22 cellular contexts compared by ENCODE assay signal in genomic region chr14:71675126-71675901, GRCh38.
DNase-seq lines count a peak whose midpoint lies in the region; ATAC-seq and TF ChIP-seq lines count a peak whose summit lies in the region.
"Had no signal": no experiment of that assay in that cellular context is flagged by ENCODE, and none has a peak within 500 bp of the region (broad histone marks: within the 10 kb centered on the region; RNA-seq: fewer than 3 reads in every experiment).

No MANE protein-coding gene starts in this region.

- H3K4ac ChIP-seq in mesendoderm (ENCODE audit: low read depth, low read length): no peak overlapping the region

- TF ChIP-seq POLR2A in testis (IDR thresholded peaks at IDR 0.05): no peak

- no peaks in the 10 kb centered on the region for H3K9me3 ChIP-seq in testis
- H3K9me3 ChIP-seq in MM.1S (replicated peaks; ENCODE audit: insufficient read depth, low read length): no peaks in the 10 kb centered on the region
- H3K9me3 ChIP-seq: BLaER1 had no signal

- H2AK5ac ChIP-seq in mesendoderm (ENCODE audit: low read length): no peak overlapping the region

- H4K20me1 ChIP-seq in MM.1S (ENCODE audit: insufficient read depth, low read length): no peaks in the 10 kb centered on the region
- H4K20me1 ChIP-seq: BLaER1 had no signal

- no peaks in the 10 kb centered on the region for H3K79me2 ChIP-seq in mesendoderm (ENCODE audit: control insufficient read depth, insufficient read depth, low read length)
- H3K79me2 ChIP-seq in MM.1S (ENCODE audit: low read length): no peaks in the 10 kb centered on the region

- no peaks in the 10 kb centered on the region for H3K27me3 ChIP-seq in mesendoderm (ENCODE audit: insufficient read depth, low read length, poor library complexity)
- H3K27me3 ChIP-seq in testis: no peaks in the 10 kb centered on the region
- H3K27me3 ChIP-seq in MM.1S (replicated peaks; ENCODE audit: insufficient read depth, low read length): no peaks in the 10 kb centered on the region
- H3K27me3 ChIP-seq: BLaER1, left lung had no signal

- DNase-seq in activated CD4-positive, alpha-beta T cell treated with anti-CD3 and anti-CD28 coated beads, Interleukin-2, amount 10 ng/mL, durations not matched to agents 24 days and 14 days: no peak
- no peak for DNase-seq in activated CD4-positive, alpha-beta T cell treated with anti-CD3 and anti-CD28 coated beads, Interleukin-2, amount 10 ng/mL, durations not matched to agents 7 days and 5 days
- peak; percentile 66 for DNase-seq in mesendoderm
- peak; percentile 69 for DNase-seq in testis
- no peak for DNase-seq in NCI-H1436 (lab: John Stamatoyannopoulos, UW)
- DNase-seq in MM.1S: no peak
- DNase-seq: activated CD4-positive, alpha-beta memory T cell treated with anti-CD3 and anti-CD28 coated beads for 36 hours; activated effector memory CD4-positive, alpha-beta T cell treated with anti-CD3 and anti-CD28 coated beads, Interleukin-2, amount 50 U/mL, for 16 hours; amniotic stem cell; left lung; NCI-H1694; NCI-H774; T-cell had no signal

- no peak overlapping the region for H2BK15ac ChIP-seq in mesendoderm (replicated peaks; ENCODE audit: low read depth)

- H3K9ac ChIP-seq in mesendoderm (ENCODE audit: low read length) (no peak overlapping the region), MM.1S (ENCODE audit: low read length) (no peak overlapping the region)
- H3K9ac ChIP-seq: BLaER1 had no signal

- peak overlapping the region; percentile 74 for H3K27ac Mint-ChIP-seq in activated CD4-positive, alpha-beta T cell treated with anti-CD3 and anti-CD28 coated beads, Interleukin-2, amount 10 ng/mL, durations not matched to agents 24 days and 14 days
- H3K27ac Mint-ChIP-seq in activated CD4-positive, alpha-beta T cell treated with anti-CD3 and anti-CD28 coated beads, Interleukin-2, amount 10 ng/mL, durations not matched to agents 7 days and 5 days: no peak overlapping the region
- H3K27ac Mint-ChIP-seq in brain: peak overlapping the region in 3 of 5 experiments; percentile 11 to 96 (median 90)
- H3K27ac Mint-ChIP-seq: activated CD4-positive, alpha-beta memory T cell treated with anti-CD3 and anti-CD28 coated beads for 36 hours; mesothelial cell of epicardium; natural killer cell treated with Interleukin-12 subunit alpha and Interleukin-12 subunit beta and Interleukin-15 and Interleukin-18, amount 100 ng/mL, for 72 hours; progenitor cell of endocrine pancreas; stimulated activated naive CD8-positive, alpha-beta T cell treated with anti-CD3 and anti-CD28 coated beads, Interleukin-15, Interleukin-2, amounts not matched to agents 100 ng/mL and 50 ng/mL, for 24 hours; T-cell had no signal

- H3K36me3 ChIP-seq in mesendoderm (ENCODE audit: control insufficient read depth, insufficient read depth, low read length): no peaks in the 10 kb centered on the region
- no peaks in the 10 kb centered on the region for H3K36me3 ChIP-seq in testis (ENCODE audit: low read depth, missing control alignments)
- no peaks in the 10 kb centered on the region for H3K36me3 ChIP-seq in MM.1S (replicated peaks; ENCODE audit: insufficient read depth, low read length)

- ATAC-seq in HG03280 (IDR thresholded peaks at IDR 0.05; ENCODE audit: unreplicated experiment): no peak
- ATAC-seq: left lung; natural killer cell treated with Interleukin-12 subunit alpha and Interleukin-12 subunit beta and Interleukin-15 and Interleukin-18, amount 100 ng/mL, for 72 hours; T-cell had no signal

- no CpG with 5 or more reads among the region's 7 CpGs for WGBS in mesendoderm (ENCODE audit: extremely low coverage, insufficient coverage, low lambda C conversion rate)
- 72 to 78% methylated on average over 7 of the region's 7 CpGs for WGBS in testis, 2 donors

- H3K4me2 ChIP-seq in mesendoderm (ENCODE audit: low read length): no peak overlapping the region
- no peak overlapping the region for H3K4me2 ChIP-seq in MM.1S (ENCODE audit: low read depth, low read length)
- H3K4me2 ChIP-seq: BLaER1 had no signal

- no peak overlapping the region for H2AFZ ChIP-seq in MM.1S (ENCODE audit: low read length)

- no peak overlapping the region for H4K8ac ChIP-seq in mesendoderm (ENCODE audit: low read depth, low read length)

- H2BK120ac ChIP-seq in mesendoderm (ENCODE audit: low read depth, low read length): no peak overlapping the region

- H3K4me3 Mint-ChIP-seq in activated CD4-positive, alpha-beta T cell treated with anti-CD3 and anti-CD28 coated beads, Interleukin-2, amount 10 ng/mL, durations not matched to agents 24 days and 14 days: no peak overlapping the region
- H3K4me3 Mint-ChIP-seq in activated CD4-positive, alpha-beta T cell treated with anti-CD3 and anti-CD28 coated beads, Interleukin-2, amount 10 ng/mL, durations not matched to agents 7 days and 5 days: no peak overlapping the region
- H3K4me3 Mint-ChIP-seq in brain: no peak overlapping the region
- H3K4me3 Mint-ChIP-seq: activated CD4-positive, alpha-beta memory T cell treated with anti-CD3 and anti-CD28 coated beads for 36 hours; central memory CD8-positive, alpha-beta T cell; mesothelial cell of epicardium; natural killer cell treated with Interleukin-12 subunit alpha and Interleukin-12 subunit beta and Interleukin-15 and Interleukin-18, amount 100 ng/mL, for 72 hours; stimulated activated naive CD8-positive, alpha-beta T cell treated with anti-CD3 and anti-CD28 coated beads, Interleukin-15, Interleukin-2, amounts not matched to agents 100 ng/mL and 50 ng/mL, for 24 hours; T-cell had no signal

- no peaks in the 10 kb centered on the region for H3F3A ChIP-seq in MM.1S (ENCODE audit: insufficient read depth, low read length)

- no peaks in the 10 kb centered on the region for H3K9me2 ChIP-seq in MM.1S (replicated peaks; ENCODE audit: insufficient read depth, low read length)

- POLR2A ChIA-PET in activated CD4-positive, alpha-beta T cell treated with anti-CD3 and anti-CD28 coated beads, Interleukin-2, amount 10 ng/mL, durations not matched to agents 7 days and 5 days (lab: Charles Lee): no interaction called here

- no peak overlapping the region for H3K18ac ChIP-seq in mesendoderm (ENCODE audit: low read length)

- H3K27me3 Mint-ChIP-seq in activated CD4-positive, alpha-beta T cell treated with anti-CD3 and anti-CD28 coated beads, Interleukin-2, amount 10 ng/mL, durations not matched to agents 24 days and 14 days: no peaks in the 10 kb centered on the region
- no peaks in the 10 kb centered on the region for H3K27me3 Mint-ChIP-seq in activated CD4-positive, alpha-beta T cell treated with anti-CD3 and anti-CD28 coated beads, Interleukin-2, amount 10 ng/mL, durations not matched to agents 7 days and 5 days
- no peaks in the 10 kb centered on the region for H3K27me3 Mint-ChIP-seq in brain
- H3K27me3 Mint-ChIP-seq: activated CD4-positive, alpha-beta memory T cell treated with anti-CD3 and anti-CD28 coated beads for 36 hours; central memory CD8-positive, alpha-beta T cell; natural killer cell treated with Interleukin-12 subunit alpha and Interleukin-12 subunit beta and Interleukin-15 and Interleukin-18, amount 100 ng/mL, for 72 hours; progenitor cell of endocrine pancreas; stimulated activated naive CD8-positive, alpha-beta T cell treated with anti-CD3 and anti-CD28 coated beads, Interleukin-15, Interleukin-2, amounts not matched to agents 100 ng/mL and 50 ng/mL, for 24 hours; T-cell had no signal

- H3K4me3 ChIP-seq in mesendoderm (ENCODE audit: low read length) (no peak overlapping the region), testis (no peak overlapping the region), MM.1S (ENCODE audit: low read length) (no peak overlapping the region)
- H3K4me3 ChIP-seq: BLaER1, left lung, skin epidermis had no signal

- H4K5ac ChIP-seq in mesendoderm (ENCODE audit: low read length): no peak overlapping the region

- H3K4me1 Mint-ChIP-seq in activated CD4-positive, alpha-beta T cell treated with anti-CD3 and anti-CD28 coated beads, Interleukin-2, amount 10 ng/mL, durations not matched to agents 24 days and 14 days: peaks cover 9% of the 10 kb centered on the region
- H3K4me1 Mint-ChIP-seq in activated CD4-positive, alpha-beta T cell treated with anti-CD3 and anti-CD28 coated beads, Interleukin-2, amount 10 ng/mL, durations not matched to agents 7 days and 5 days: peaks cover 16% of the 10 kb centered on the region
- H3K4me1 Mint-ChIP-seq in brain: peaks cover 11% of the 10 kb centered on the region
- H3K4me1 Mint-ChIP-seq: central memory CD8-positive, alpha-beta T cell had no signal

- CTCF ChIA-PET in activated CD4-positive, alpha-beta T cell treated with anti-CD3 and anti-CD28 coated beads, Interleukin-2, amount 10 ng/mL, durations not matched to agents 7 days and 5 days (lab: Charles Lee): interaction anchor here (0.9 to 1.2 kb wide), 3 partner anchors 10 to 25 kb away, joined by 3 read pairs; no protein-coding TSS in a partner anchor

- no peaks in the 10 kb centered on the region for H3K79me1 ChIP-seq in mesendoderm (ENCODE audit: low read length)

- H3K27ac ChIP-seq in mesendoderm (ENCODE audit: low read depth, low read length): no peak overlapping the region
- H3K27ac ChIP-seq in testis: peak overlapping the region; percentile 25 to 58
- H3K27ac ChIP-seq in MM.1S (ENCODE audit: low read length): no peak overlapping the region
- H3K27ac ChIP-seq: BLaER1, left lung, skin epidermis had no signal

- peaks cover 71% of the 10 kb centered on the region for H3K36me3 Mint-ChIP-seq in activated CD4-positive, alpha-beta T cell treated with anti-CD3 and anti-CD28 coated beads, Interleukin-2, amount 10 ng/mL, durations not matched to agents 24 days and 14 days (ENCODE audit: low read depth)
- H3K36me3 Mint-ChIP-seq in activated CD4-positive, alpha-beta T cell treated with anti-CD3 and anti-CD28 coated beads, Interleukin-2, amount 10 ng/mL, durations not matched to agents 7 days and 5 days (ENCODE audit: low read depth): peaks cover 66% of the 10 kb centered on the region
- H3K36me3 Mint-ChIP-seq in brain: peaks cover 60% of the 10 kb centered on the region

- H3K9me3 Mint-ChIP-seq in activated CD4-positive, alpha-beta T cell treated with anti-CD3 and anti-CD28 coated beads, Interleukin-2, amount 10 ng/mL, durations not matched to agents 24 days and 14 days: peaks cover 12% of the 10 kb centered on the region
- H3K9me3 Mint-ChIP-seq in activated CD4-positive, alpha-beta T cell treated with anti-CD3 and anti-CD28 coated beads, Interleukin-2, amount 10 ng/mL, durations not matched to agents 7 days and 5 days: peaks cover 5% of the 10 kb centered on the region
- peaks cover 8 to 22% (median 13%) of the 10 kb centered on the region in 5 experiments for H3K9me3 Mint-ChIP-seq in brain
- H3K9me3 Mint-ChIP-seq: activated CD4-positive, alpha-beta memory T cell treated with anti-CD3 and anti-CD28 coated beads for 36 hours; central memory CD8-positive, alpha-beta T cell; natural killer cell treated with Interleukin-12 subunit alpha and Interleukin-12 subunit beta and Interleukin-15 and Interleukin-18, amount 100 ng/mL, for 72 hours; stimulated activated naive CD8-positive, alpha-beta T cell treated with anti-CD3 and anti-CD28 coated beads, Interleukin-15, Interleukin-2, amounts not matched to agents 100 ng/mL and 50 ng/mL, for 24 hours had no signal

- intact Hi-C loops in activated CD4-positive, alpha-beta T cell treated with anti-CD3 and anti-CD28 coated beads, Interleukin-2, amount 10 ng/mL, durations not matched to agents 24 days and 14 days (cut with micrococcal nuclease): no loop called here
- intact Hi-C loops in testis (cut with DNase I; ENCODE audit: low total_unique reads): no loop called here

- H3K56ac ChIP-seq in mesendoderm (ENCODE audit: low read length): no peak overlapping the region

- no peak overlapping the region for H2BK5ac ChIP-seq in mesendoderm (ENCODE audit: low read length)

- H3K23ac ChIP-seq in mesendoderm (ENCODE audit: low read length): no peak overlapping the region

- H3K4me1 ChIP-seq in mesendoderm (ENCODE audit: control insufficient read depth, low read depth, low read length) (no peaks in the 10 kb centered on the region), testis (peaks cover 5% of the 10 kb centered on the region), MM.1S (ENCODE audit: low read length) (no peaks in the 10 kb centered on the region)
- H3K4me1 ChIP-seq: BLaER1, left lung had no signal

- TF ChIP-seq CTCF in brain (conservative IDR thresholded peaks at IDR 0.05) (no peak), testis (IDR thresholded peaks at IDR 0.05) (no peak), MM.1S (IDR thresholded peaks at IDR 0.05; ENCODE audit: low read length) (no peak)

Comparison
In these comparisons a context has a peak if more than half of its experiments do, and no peak if none do; other contexts are left out.
1. DNase-seq: peak in mesendoderm (single experiment) and testis (single experiment); none in activated CD4-positive, alpha-beta T cell treated with anti-CD3 and anti-CD28 coated beads, Interleukin-2, amount 10 ng/mL, durations not matched to agents 24 days and 14 days (single experiment), activated CD4-positive, alpha-beta T cell treated with anti-CD3 and anti-CD28 coated beads, Interleukin-2, amount 10 ng/mL, durations not matched to agents 7 days and 5 days (single experiment), NCI-H1436 (single experiment) and MM.1S (single experiment).
2. H3K27ac ChIP-seq: peak in testis (2 of 2); none in mesendoderm (single experiment) and MM.1S (single experiment).